ENCODE assay signal across 8 cellular contexts in genomic region chr17:78840530-78840779, GRCh38. TPM values are rescaled to one million over a fixed set of nuclear protein-coding genes. Genes with fewer than 3 reads are reported as not detected.
A peak's percentile ranks its signal among the peaks of the same experiment; 100 is the strongest.
DNase-seq lines count a peak whose midpoint lies in the region; ATAC-seq and TF ChIP-seq lines count a peak whose summit lies in the region.

No MANE protein-coding gene starts in this region.

- H3K27ac Mint-ChIP-seq in CD4-positive, alpha-beta memory T cell, result peak overlapping the region; percentile 93 to 99 (median 99)
- no peak overlapping the region for H3K27ac Mint-ChIP-seq in nephron progenitor cell

- H3K4me1 ChIP-seq in CD4-positive, alpha-beta memory T cell (ENCODE audit: insufficient read depth, low read length), result peaks cover 40% of the 10 kb centered on the region

- no peak for ATAC-seq in HG03139 (IDR thresholded peaks at IDR 0.05; ENCODE audit: unreplicated experiment)

- H3K27me3 ChIP-seq in CD4-positive, alpha-beta memory T cell (ENCODE audit: insufficient read depth, low read length), result no peaks in the 10 kb centered on the region
- no peaks in the 10 kb centered on the region for H3K27me3 ChIP-seq in dorsolateral prefrontal cortex

- CTCF ChIA-PET in CD4-positive, alpha-beta memory T cell (lab: Charles Lee; ENCODE audit: partially characterized antibody), result no interaction called here

- peak overlapping the region; percentile 95 for H3K27ac ChIP-seq in CD4-positive, alpha-beta memory T cell (ENCODE audit: low read depth, low read length)
- H3K27ac ChIP-seq in KOPT-K1 (ENCODE audit: low read depth, low read length, poor library complexity, severe bottlenecking) (peak overlapping the region; percentile 90), dorsolateral prefrontal cortex (peak overlapping the region; percentile 55 to 100 (median 97))

- no peaks in the 10 kb centered on the region for H3K27me3 Mint-ChIP-seq in CD4-positive, alpha-beta memory T cell
- peaks cover 5% of the 10 kb centered on the region for H3K27me3 Mint-ChIP-seq in nephron progenitor cell (ENCODE audit: low read depth, poor library complexity)

- peaks cover 23% of the 10 kb centered on the region for H3K36me3 ChIP-seq in CD4-positive, alpha-beta memory T cell (ENCODE audit: insufficient read depth, low read length)
- peaks cover 31% of the 10 kb centered on the region for H3K36me3 ChIP-seq in KOPT-K1 (ENCODE audit: insufficient read depth, low read length)

- H3K4me1 Mint-ChIP-seq in CD4-positive, alpha-beta memory T cell, result peaks cover 40 to 77% (median 51%) of the 10 kb centered on the region in 4 donors
- peaks cover 24% of the 10 kb centered on the region for H3K4me1 Mint-ChIP-seq in nephron progenitor cell

- DNase-seq in CD4-positive, alpha-beta memory T cell, result no peak
- peak in 1 of 10 donors; percentile 33 for DNase-seq in dorsolateral prefrontal cortex
- DNase-seq in nephron progenitor cell, result no peak
- DNase-seq in stimulated activated CD4-positive, alpha-beta T cell treated with anti-CD3 and anti-CD28 coated beads, Interleukin-4, amount 100 ng/mL, for 24 hours, result no peak
- no peak for DNase-seq in NCI-H82 (lab: John Stamatoyannopoulos, UW)
- no peak for DNase-seq in NK-92 (lab: John Stamatoyannopoulos, UW; ENCODE audit: unreplicated experiment)

- POLR2A ChIA-PET in CD4-positive, alpha-beta memory T cell (lab: Charles Lee; ENCODE audit: partially characterized antibody), result interaction anchor here (0.8 to 2.2 kb wide), 11 partner anchors 9 to 123 kb away, joined by 3 to 27 read pairs (median 6); no protein-coding TSS in a partner anchor

- H3K4me3 ChIP-seq in CD4-positive, alpha-beta memory T cell (ENCODE audit: low read length in 2 of 2), result peak overlapping the region; percentile 28 to 76
- H3K4me3 ChIP-seq in dorsolateral prefrontal cortex, result peak overlapping the region; percentile 76 to 100 (median 97)

- H3K36me3 Mint-ChIP-seq in CD4-positive, alpha-beta memory T cell, result peaks cover 27 to 39% of the 10 kb centered on the region in 2 donors
- H3K36me3 Mint-ChIP-seq in nephron progenitor cell (ENCODE audit: low read depth), result peaks cover 24% of the 10 kb centered on the region

- peak overlapping the region; percentile 82 to 98 (median 90) for H3K4me3 Mint-ChIP-seq in CD4-positive, alpha-beta memory T cell
- H3K4me3 Mint-ChIP-seq in nephron progenitor cell, result peak overlapping the region; percentile 92

- H3K9me3 Mint-ChIP-seq in CD4-positive, alpha-beta memory T cell, result no peaks in the 10 kb centered on the region
- H3K9me3 Mint-ChIP-seq in nephron progenitor cell, result no peaks in the 10 kb centered on the region

- no peaks in the 10 kb centered on the region for H3K9me3 ChIP-seq in CD4-positive, alpha-beta memory T cell (ENCODE audit: control insufficient read depth in 1 of 2, low read length in 2 of 2)
- no peaks in the 10 kb centered on the region for H3K9me3 ChIP-seq in KOPT-K1 (ENCODE audit: insufficient read depth, low read length, poor library complexity, severe bottlenecking)

- intact Hi-C loops in CD4-positive, alpha-beta memory T cell (cut with micrococcal nuclease), result loop anchor here (1.0 to 5.0 kb wide), 4 partner anchors 21 to 92 kb away; no protein-coding TSS in a partner anchor
- intact Hi-C loops in dorsolateral prefrontal cortex (cut with DNase I), result loop anchor here in 1 of 2 donors (5.0 kb wide), 1 partner anchor 58 kb away; the partner anchor contains the start of gene CYTH1

- TF ChIP-seq CTCF in dorsolateral prefrontal cortex (IDR thresholded peaks at IDR 0.05 in 54 of 56, conservative IDR thresholded peaks at IDR 0.05 in 2 of 56; ENCODE audit: low read depth in 1 of 56, partially characterized antibody in 56 of 56) (peak in 1 of 56 donors; percentile 7), nephron progenitor cell (IDR thresholded peaks at IDR 0.05) (no peak)

RNA-seq across cellular contexts. Expression of gene USP36, which starts 0.2 kb away (rescaled TPM):
- total RNA-seq in CD4-positive, alpha-beta memory T cell, result 100 to 1,000 TPM; 181 to 183 TPM
- 10 to 100 TPM; 35.4 to 55.1 TPM for polyA plus RNA-seq in CD4-positive, alpha-beta memory T cell
- total RNA-seq in dorsolateral prefrontal cortex, result 10 to 100 TPM; 39.1 to 90.9 (median 60.5) TPM

RNA-seq across cellular contexts. Expression of gene CYTH1, which starts 58.4 kb away (rescaled TPM):
- total RNA-seq in CD4-positive, alpha-beta memory T cell, result 100 to 1,000 TPM; 380 to 390 TPM
- 100 to 1,000 TPM; 271 to 370 TPM for polyA plus RNA-seq in CD4-positive, alpha-beta memory T cell
- total RNA-seq in dorsolateral prefrontal cortex, result 100 to 1,000 TPM in 67 of 120 experiments, 10 to 100 TPM in 53; 70.0 to 339 (median 108) TPM
